13 cellular contexts compared by ENCODE assay signal in the genomic region with DNA sequence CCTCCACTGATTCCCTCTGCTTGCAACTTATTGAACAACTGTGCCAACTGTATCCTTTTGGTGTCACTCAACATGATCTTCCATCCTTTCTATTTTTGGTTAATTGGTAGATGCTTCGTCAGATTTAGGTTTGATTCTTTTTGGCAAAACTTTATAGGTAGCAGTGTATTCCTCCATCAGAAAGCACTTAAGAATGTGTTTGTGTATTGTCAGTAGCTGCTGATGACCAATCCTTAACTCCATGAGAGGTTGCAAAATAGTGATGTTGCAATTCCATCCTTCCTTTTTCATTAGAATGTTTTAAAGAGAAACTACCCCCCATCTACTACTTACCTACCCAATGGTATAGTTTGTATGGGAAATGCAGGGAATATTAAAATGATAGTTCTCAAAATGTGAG. TPM values are rescaled to one million over a fixed set of nuclear protein-coding genes. Genes with fewer than 3 reads are reported as not detected.
DNase-seq lines count a peak whose midpoint lies in the region; ATAC-seq and TF ChIP-seq lines count a peak whose summit lies in the region.
"Had no signal": no experiment of that assay in that cellular context is flagged by ENCODE, and none has a peak within 500 bp of the region (broad histone marks: within the 10 kb centered on the region; RNA-seq: fewer than 3 reads in every experiment).

No MANE protein-coding gene starts in this region.

- H3K27ac Mint-ChIP-seq in stimulated activated naive CD8-positive, alpha-beta T cell treated with anti-CD3 and anti-CD28 coated beads, Interleukin-15, Interleukin-2, amounts not matched to agents 100 ng/mL and 50 ng/mL, for 24 hours = peak overlapping the region; percentile 27
- H3K27ac Mint-ChIP-seq: stimulated activated effector memory CD8-positive, alpha-beta T cell treated with anti-CD3 and anti-CD28 coated beads, Interleukin-12 subunit alpha, Interleukin-12 subunit beta, amount 100 ng/mL, for 72 hours had no signal

- H3K4me3 ChIP-seq in foreskin fibroblast (ENCODE audit: low read depth in 1 of 2, low read length in 2 of 2) (no peak overlapping the region), hepatocyte (no peak overlapping the region)

- no peak for DNase-seq in stimulated activated naive CD8-positive, alpha-beta T cell treated with anti-CD3 and anti-CD28 coated beads, Interleukin-15, Interleukin-2, amounts not matched to agents 100 U/mL and 50 U/mL, for 24 hours
- DNase-seq in RPMI7951 (ENCODE audit: low read depth) (peak; percentile 18), foreskin fibroblast (peak; percentile 64 to 87), hepatocyte (ENCODE audit: low spot score) (no peak), RWPE1 (ENCODE audit: low spot score) (no peak)
- no peak for DNase-seq in stimulated activated CD8-positive, alpha-beta memory T cell treated with anti-CD3 and anti-CD28 coated beads, Interleukin-4, amount 100 ng/mL, for 48 hours
- DNase-seq: activated CD4-positive, alpha-beta T cell treated with anti-CD3 and anti-CD28 coated beads for 48 hours; activated T-cell treated with anti-CD3 and anti-CD28 coated beads, Interleukin-2, amount 50 U/mL, for 48 hours; NCI-H2171; OCI-M1 had no signal

- no peaks in the 10 kb centered on the region for H3K27me3 Mint-ChIP-seq in stimulated activated naive CD8-positive, alpha-beta T cell treated with anti-CD3 and anti-CD28 coated beads, Interleukin-15, Interleukin-2, amounts not matched to agents 100 ng/mL and 50 ng/mL, for 24 hours

- CTCF ChIA-PET in RWPE1 (lab: Yijun Ruan, JAX) = interaction anchor here (0.6 kb wide), 1 partner anchor 1145 kb away, joined by 4 read pairs; no protein-coding TSS in a partner anchor

- POLR2A ChIA-PET in RWPE1 (lab: Yijun Ruan, JAX; ENCODE audit: low non-redundant PET) = no interaction called here

- no peaks in the 10 kb centered on the region for H3K4me1 ChIP-seq in hepatocyte (ENCODE audit: insufficient read depth)

- H3K36me3 Mint-ChIP-seq in stimulated activated naive CD8-positive, alpha-beta T cell treated with anti-CD3 and anti-CD28 coated beads, Interleukin-15, Interleukin-2, amounts not matched to agents 100 ng/mL and 50 ng/mL, for 24 hours (ENCODE audit: low read depth) = peaks cover 24% of the 10 kb centered on the region

- no peaks in the 10 kb centered on the region for H3K27me3 ChIP-seq in hepatocyte

- no peaks in the 10 kb centered on the region for H3K79me2 ChIP-seq in hepatocyte

- H4K20me1 ChIP-seq in hepatocyte (ENCODE audit: insufficient read depth, poor library complexity, severe bottlenecking) = no peaks in the 10 kb centered on the region

- H3K4me3 Mint-ChIP-seq in stimulated activated naive CD8-positive, alpha-beta T cell treated with anti-CD3 and anti-CD28 coated beads, Interleukin-15, Interleukin-2, amounts not matched to agents 100 ng/mL and 50 ng/mL, for 24 hours = no peak overlapping the region
- H3K4me3 Mint-ChIP-seq: stimulated activated effector memory CD8-positive, alpha-beta T cell treated with anti-CD3 and anti-CD28 coated beads, Interleukin-12 subunit alpha, Interleukin-12 subunit beta, amount 100 ng/mL, for 72 hours had no signal

- TF ChIP-seq CTCF in foreskin fibroblast (IDR thresholded peaks at IDR 0.05; ENCODE audit: low read depth, low read length) = no peak
- no peak for TF ChIP-seq CTCF in hepatocyte (IDR thresholded peaks at IDR 0.05; ENCODE audit: poor library complexity)
- TF ChIP-seq CTCF in RWPE1 (conservative IDR thresholded peaks at IDR 0.05; ENCODE audit: low read depth) = no peak

- no peak overlapping the region for H3K4me2 ChIP-seq in hepatocyte

- no peak for ATAC-seq in stimulated activated naive CD8-positive, alpha-beta T cell treated with anti-CD3 and anti-CD28 coated beads, Interleukin-15, Interleukin-2, amounts not matched to agents 100 U/mL and 50 U/mL, for 24 hours
- no peak for ATAC-seq in GM18519 (IDR thresholded peaks at IDR 0.05; ENCODE audit: low FRiP score, unreplicated experiment)
- ATAC-seq: stimulated activated effector memory CD8-positive, alpha-beta T cell treated with anti-CD3 and anti-CD28 coated beads, Interleukin-12 subunit alpha, Interleukin-12 subunit beta, amount 100 ng/mL, for 72 hours had no signal

- H3K36me3 ChIP-seq in hepatocyte (replicated peaks; ENCODE audit: insufficient read depth, low read depth) = no peaks in the 10 kb centered on the region

- no peak overlapping the region for H3K27ac ChIP-seq in hepatocyte
- no peak overlapping the region for H3K27ac ChIP-seq in RWPE1

- no peaks in the 10 kb centered on the region for H3K9me3 ChIP-seq in hepatocyte (ENCODE audit: low read depth)

- H3K9me2 ChIP-seq in hepatocyte (replicated peaks; ENCODE audit: insufficient read depth) = no peaks in the 10 kb centered on the region

- no peak overlapping the region for H2AFZ ChIP-seq in hepatocyte

- 91% methylated on average over 1 of the region's 1 CpG for WGBS in hepatocyte (ENCODE audit: low lambda C conversion rate, missing lambda C conversion rate)

- H3K4me1 Mint-ChIP-seq in stimulated activated naive CD8-positive, alpha-beta T cell treated with anti-CD3 and anti-CD28 coated beads, Interleukin-15, Interleukin-2, amounts not matched to agents 100 ng/mL and 50 ng/mL, for 24 hours (ENCODE audit: low read depth) = no peaks in the 10 kb centered on the region
- H3K4me1 Mint-ChIP-seq: stimulated activated effector memory CD8-positive, alpha-beta T cell treated with anti-CD3 and anti-CD28 coated beads, Interleukin-12 subunit alpha, Interleukin-12 subunit beta, amount 100 ng/mL, for 72 hours had no signal

- no peaks in the 10 kb centered on the region for H3K9me3 Mint-ChIP-seq in stimulated activated naive CD8-positive, alpha-beta T cell treated with anti-CD3 and anti-CD28 coated beads, Interleukin-15, Interleukin-2, amounts not matched to agents 100 ng/mL and 50 ng/mL, for 24 hours
- H3K9me3 Mint-ChIP-seq: stimulated activated effector memory CD8-positive, alpha-beta T cell treated with anti-CD3 and anti-CD28 coated beads, Interleukin-12 subunit alpha, Interleukin-12 subunit beta, amount 100 ng/mL, for 72 hours had no signal

RNA-seq across cellular contexts. Expression of a gene that starts 22.1 kb away (rescaled TPM):
- 21.4 and 31.0 TPM in 2 replicates for total RNA-seq in RPMI7951 (2014; rRNA removed; shearing (Covaris generic))
- 20.2 and 32.0 TPM in 2 replicates for total RNA-seq in hepatocyte
- polyA plus RNA-seq in hepatocyte = 15.6 and 20.2 TPM in 2 replicates

RNA-seq across cellular contexts. Expression of a gene that starts 22.8 kb away (rescaled TPM):
- total RNA-seq in RPMI7951 (2014; rRNA removed; shearing (Covaris generic)) = 51.1 and 58.3 TPM in 2 replicates
- total RNA-seq in hepatocyte = 48.8 and 52.3 TPM in 2 replicates
- 36.8 and 40.5 TPM in 2 replicates for polyA plus RNA-seq in hepatocyte

Comparison
In these comparisons a context has a peak if more than half of its experiments do, and no peak if none do; other contexts are left out.
1. DNase-seq: peak in RPMI7951 (single experiment) and foreskin fibroblast (2 of 2); none in stimulated activated naive CD8-positive, alpha-beta T cell treated with anti-CD3 and anti-CD28 coated beads, Interleukin-15, Interleukin-2, amounts not matched to agents 100 U/mL and 50 U/mL, for 24 hours (single experiment), hepatocyte (single experiment), stimulated activated CD8-positive, alpha-beta memory T cell treated with anti-CD3 and anti-CD28 coated beads, Interleukin-4, amount 100 ng/mL, for 48 hours (single experiment) and RWPE1 (single experiment).